In the genomic region with DNA sequence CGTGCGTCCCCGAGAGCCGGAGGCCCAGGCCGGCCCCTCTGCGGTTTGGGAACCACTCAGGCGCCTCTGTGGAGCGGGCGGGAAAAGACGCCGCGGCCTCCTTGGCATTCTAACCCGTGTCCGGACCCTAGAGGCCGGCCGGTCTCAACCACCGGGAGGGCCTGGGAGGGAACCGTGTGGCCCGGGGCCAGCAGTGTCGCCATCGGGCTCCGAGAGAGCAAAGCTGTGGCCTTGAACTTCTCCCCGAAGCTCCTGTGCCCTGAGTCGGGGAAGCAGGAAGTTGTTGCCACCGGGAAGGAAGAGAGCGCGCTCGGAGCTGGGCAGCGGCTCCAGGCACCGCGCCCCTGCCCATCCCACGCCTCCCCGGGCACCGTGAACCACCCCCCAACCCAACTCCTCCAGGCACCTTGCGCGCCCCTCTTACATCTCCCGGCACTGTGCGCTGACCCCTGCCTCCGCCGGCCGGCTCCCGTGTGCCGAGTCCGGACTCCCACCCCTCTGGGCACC, we compare ENCODE assay signal across 1 cellular context.
TF ChIP-seq lines count a peak whose summit lies in the region.

No MANE protein-coding gene starts in this region.

TF ChIP-seq in HepG2, 621 proteins besides CTCF, POLR2A, EP300 and RAD21 (continued from another document):
- TF ChIP-seq EZH2 (conservative IDR thresholded peaks at IDR 0.05; ENCODE audit: low read depth, low read length) (peak; percentile 72; the same call in 1 of the 2 replicates), PTBP1 (IDR thresholded peaks at IDR 0.05; ENCODE audit: low read depth, low read length, poor library complexity, severe bottlenecking) (no peak), U2AF1 (optimal IDR thresholded peaks at IDR 0.05; ENCODE audit: low read depth, low read length) (no peak), ZNF572 (CRISPR knock-in tag; IDR thresholded peaks at IDR 0.05) (no peak)
